Comparison of ENCODE assay signal across 13 cellular contexts in the genomic region with DNA sequence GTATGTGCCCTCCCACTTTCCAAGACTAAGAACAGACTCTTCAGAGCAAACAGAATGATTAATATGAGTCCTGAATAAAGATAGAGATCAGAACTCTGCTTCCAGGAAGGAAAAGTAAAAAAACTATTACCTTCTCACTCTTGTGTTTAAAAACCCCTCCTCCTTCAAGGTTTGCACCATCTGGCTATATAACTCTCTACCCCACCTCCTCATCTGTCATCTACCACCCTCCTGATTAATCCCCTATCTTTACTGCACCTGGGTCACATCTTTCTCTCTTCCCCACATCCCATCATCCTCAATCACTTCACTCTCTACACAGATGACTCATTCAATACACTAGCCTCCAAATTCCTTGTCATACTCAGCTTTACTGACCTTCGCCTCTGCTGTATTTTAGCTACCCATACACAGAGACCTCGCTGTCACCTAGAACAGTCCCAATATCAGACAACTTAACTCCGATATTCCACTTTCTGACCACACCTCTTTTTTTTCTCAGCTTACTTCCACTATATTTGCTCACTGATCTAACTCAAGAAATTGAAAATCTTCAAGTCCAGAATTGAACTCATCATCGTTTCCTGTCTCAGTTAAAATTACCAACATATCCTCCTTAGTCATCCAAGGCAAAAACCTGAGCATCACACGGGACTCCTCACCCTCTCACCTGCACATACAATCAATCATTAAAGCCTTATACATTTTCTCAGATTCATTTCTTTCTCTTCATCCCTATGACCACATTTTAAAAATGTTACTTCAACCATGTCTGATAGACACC. TPM values are rescaled to one million over a fixed set of nuclear protein-coding genes. Genes with fewer than 3 reads are reported as not detected.
DNase-seq lines count a peak whose midpoint lies in the region; ATAC-seq, FAIRE-seq and TF ChIP-seq lines count a peak whose summit lies in the region.
"Had no signal": no experiment of that assay in that cellular context is flagged by ENCODE, and none has a peak within 500 bp of the region (broad histone marks: within the 10 kb centered on the region; RNA-seq: fewer than 3 reads in every experiment).

No MANE protein-coding gene starts in this region.

- no peak for TF ChIP-seq EP300 in tibial nerve (IDR thresholded peaks at IDR 0.05)

- H3K9me3 ChIP-seq in PC-9 (ENCODE audit: insufficient read depth, low read depth) (no peaks in the 10 kb centered on the region), endothelial cell of umbilical vein (replicated peaks; ENCODE audit: control insufficient read depth, insufficient read depth, low read length) (no peaks in the 10 kb centered on the region), tibial nerve (no peaks in the 10 kb centered on the region)

- no peak overlapping the region for H3K9ac ChIP-seq in endothelial cell of umbilical vein (replicated peaks; ENCODE audit: extremely low read depth, insufficient read depth, low read length)
- H3K9ac ChIP-seq: neural progenitor cell had no signal

- H3K4me2 ChIP-seq in PC-9: peak overlapping the region; percentile 29
- no peak overlapping the region for H3K4me2 ChIP-seq in endothelial cell of umbilical vein (ENCODE audit: insufficient read depth, low read length)
- H3K4me2 ChIP-seq: neural progenitor cell had no signal

- H3K36me3 ChIP-seq in PC-9 (ENCODE audit: low read depth): no peaks in the 10 kb centered on the region
- H3K36me3 ChIP-seq in endothelial cell of umbilical vein (ENCODE audit: control insufficient read depth in 2 of 2, extremely low read depth in 1 of 2, insufficient read depth in 2 of 2, low read length in 2 of 2): no peaks in the 10 kb centered on the region
- no peaks in the 10 kb centered on the region for H3K36me3 ChIP-seq in tibial nerve
- H3K36me3 ChIP-seq: neural progenitor cell had no signal

- TF ChIP-seq POLR2A in endothelial cell of umbilical vein (IDR thresholded peaks at IDR 0.05; ENCODE audit: low read depth, low read length): no peak
- TF ChIP-seq POLR2A in tibial nerve (IDR thresholded peaks at IDR 0.05): no peak

- no peak overlapping the region for H3K27ac Mint-ChIP-seq in stimulated activated naive B cell treated with anti-CD40 and anti-IgM and Interleukin-4, amounts not matched to agents 10 μg/mL and 1 μg/mL and 100 μg/mL, for 72 hours
- H3K27ac Mint-ChIP-seq: activated T-cell treated with anti-CD3 and anti-CD28 coated beads, Interleukin-2, amount 50 U/mL, for 24 hours; CD4-positive, alpha-beta memory T cell; neural progenitor cell had no signal

- intact Hi-C loops in PC-9 (cut with micrococcal nuclease; ENCODE audit: unreplicated experiment) (loop anchor here (1.0 to 5.0 kb wide), 2 partner anchors 129 to 191 kb away; no protein-coding TSS in a partner anchor), endothelial cell of umbilical vein (cut with micrococcal nuclease) (no loop called here)

- ATAC-seq in stimulated activated naive B cell treated with anti-CD40 and anti-IgM and Interleukin-4, amounts not matched to agents 10 μg/mL and 1 μg/mL and 100 μg/mL, for 72 hours (replicated peaks): no peak
- ATAC-seq in GM18519 (IDR thresholded peaks at IDR 0.05; ENCODE audit: low FRiP score, unreplicated experiment): no peak

- TF ChIP-seq CTCF in GM12865 (IDR thresholded peaks at IDR 0.05; ENCODE audit: insufficient read depth, low read depth, low read length, missing control alignments) (no peak), PC-9 (conservative IDR thresholded peaks at IDR 0.05) (no peak), endothelial cell of umbilical vein (IDR thresholded peaks at IDR 0.05; ENCODE audit: extremely low read depth in 1 of 2, insufficient read depth in 1 of 2, low read depth in 1 of 2, low read length in 2 of 2) (no peak), tibial nerve (IDR thresholded peaks at IDR 0.05) (no peak)

- H3K27ac ChIP-seq in PC-9 (0 out of 2 replicates have a peak overlapping the region, but pooled peaks have one; percentile 2), endothelial cell of umbilical vein (ENCODE audit: insufficient read depth, low read depth, low read length) (no peak overlapping the region), tibial nerve (no peak overlapping the region)
- H3K27ac ChIP-seq: neural progenitor cell had no signal

- no peak overlapping the region for H2AFZ ChIP-seq in PC-9
- no peak overlapping the region for H2AFZ ChIP-seq in endothelial cell of umbilical vein (ENCODE audit: low read depth, low read length)
- H2AFZ ChIP-seq: neural progenitor cell had no signal

- WGBS in tibial nerve, 2 donors: 75 to 79% methylated on average over 5 of the region's 5 CpGs

- POLR2A ChIA-PET in PC-9 (lab: Charles Lee; ENCODE audit: unreplicated experiment) (interaction anchor here (0.5 kb wide), 1 partner anchor 133 kb away, joined by 3 read pairs; no protein-coding TSS in a partner anchor), endothelial cell of umbilical vein (lab: Charles Lee) (no interaction called here)

- H3K27me3 ChIP-seq in PC-9 (ENCODE audit: insufficient read depth, low read depth) (no peaks in the 10 kb centered on the region), endothelial cell of umbilical vein (ENCODE audit: control insufficient read depth in 2 of 2, insufficient read depth in 2 of 2, low read length in 2 of 2) (no peaks in the 10 kb centered on the region), tibial nerve (no peaks in the 10 kb centered on the region)
- H3K27me3 ChIP-seq: neural progenitor cell had no signal

- no peaks in the 10 kb centered on the region for H4K20me1 ChIP-seq in PC-9 (ENCODE audit: insufficient read depth)
- H4K20me1 ChIP-seq in endothelial cell of umbilical vein (replicated peaks; ENCODE audit: control insufficient read depth, extremely low read depth, insufficient read depth, low read length): no peaks in the 10 kb centered on the region

- dilution Hi-C loops in endothelial cell of umbilical vein (cut with MboI; ENCODE audit: extremely low pct_ligation_motif_present, low sequenced_read_pairs): no loop called here

- peak; percentile 55 for FAIRE-seq in endothelial cell of umbilical vein (lab: Jason Lieb, UNC)

- H3K9me2 ChIP-seq in PC-9 (ENCODE audit: insufficient read depth): no peaks in the 10 kb centered on the region

- peaks cover 36% of the 10 kb centered on the region for H3K79me2 ChIP-seq in PC-9 (ENCODE audit: low read depth)
- peaks cover 36% of the 10 kb centered on the region for H3K79me2 ChIP-seq in endothelial cell of umbilical vein (ENCODE audit: control insufficient read depth, insufficient read depth, low read length)

- H3K27me3 Mint-ChIP-seq in stimulated activated naive B cell treated with anti-CD40 and anti-IgM and Interleukin-4, amounts not matched to agents 10 μg/mL and 1 μg/mL and 100 μg/mL, for 72 hours: no peaks in the 10 kb centered on the region
- H3K27me3 Mint-ChIP-seq: activated T-cell treated with anti-CD3 and anti-CD28 coated beads, Interleukin-2, amount 50 U/mL, for 24 hours; CD4-positive, alpha-beta memory T cell had no signal

- peaks cover 1 to 4% of the 10 kb centered on the region in 2 donors for H3K36me3 Mint-ChIP-seq in stimulated activated naive B cell treated with anti-CD40 and anti-IgM and Interleukin-4, amounts not matched to agents 10 μg/mL and 1 μg/mL and 100 μg/mL, for 72 hours
- H3K36me3 Mint-ChIP-seq: neural progenitor cell had no signal

- H3K4me3 Mint-ChIP-seq in stimulated activated naive B cell treated with anti-CD40 and anti-IgM and Interleukin-4, amounts not matched to agents 10 μg/mL and 1 μg/mL and 100 μg/mL, for 72 hours: no peak overlapping the region
- H3K4me3 Mint-ChIP-seq: activated T-cell treated with anti-CD3 and anti-CD28 coated beads, Interleukin-2, amount 50 U/mL, for 24 hours; CD4-positive, alpha-beta memory T cell; neural progenitor cell had no signal

- H3K4me3 ChIP-seq in GM12865 (ENCODE audit: low read depth, low read length) (no peak overlapping the region), PC-9 (no peak overlapping the region), endothelial cell of umbilical vein (replicated peaks in 1 of 3; ENCODE audit: insufficient read depth in 1 of 3, low read depth in 1 of 3, low read length in 3 of 3) (no peak overlapping the region), tibial nerve (no peak overlapping the region)
- H3K4me3 ChIP-seq: neural progenitor cell had no signal

- DNase-seq in AG08396 (ENCODE audit: low spot score) (peak; percentile 25), GM12865 (ENCODE audit: low read depth) (peak; percentile 45), PC-9 (peak; percentile 22 to 55), endothelial cell of umbilical vein (ENCODE audit: low read depth, low spot score) (peak; percentile 21), tibial nerve (ENCODE audit: low spot score in 2 of 2) (no peak), hypothalamus (lab: John Stamatoyannopoulos, UW) (no peak)
- DNase-seq in stimulated activated naive B cell treated with anti-CD40 and anti-IgM and Interleukin-4, amounts not matched to agents 10 μg/mL and 1 μg/mL and 100 μg/mL, for 72 hours: no peak
- DNase-seq: activated T-cell treated with anti-CD3 and anti-CD28 coated beads, Interleukin-2, amount 50 U/mL, for 24 hours; caudate nucleus; CD4-positive, alpha-beta memory T cell; NCI-H1048 had no signal

- H3K9me1 ChIP-seq in endothelial cell of umbilical vein (replicated peaks; ENCODE audit: control insufficient read depth, extremely low read depth, insufficient read depth, low read length): peaks cover 5% of the 10 kb centered on the region

- no peaks in the 10 kb centered on the region for H3K9me3 Mint-ChIP-seq in stimulated activated naive B cell treated with anti-CD40 and anti-IgM and Interleukin-4, amounts not matched to agents 10 μg/mL and 1 μg/mL and 100 μg/mL, for 72 hours
- H3K9me3 Mint-ChIP-seq: activated T-cell treated with anti-CD3 and anti-CD28 coated beads, Interleukin-2, amount 50 U/mL, for 24 hours; CD4-positive, alpha-beta memory T cell; neural progenitor cell had no signal

- CTCF ChIA-PET in PC-9 (lab: Charles Lee) (interaction anchor here (0.7 to 1.0 kb wide), 2 partner anchors 235 to 1570 kb away, joined by 3 read pairs; no protein-coding TSS in a partner anchor), endothelial cell of umbilical vein (lab: Charles Lee) (interaction anchor here (1.6 to 1.8 kb wide), 2 partner anchors 214 to 215 kb away, joined by 6 to 7 read pairs; no protein-coding TSS in a partner anchor)

- H3F3A ChIP-seq in PC-9 (ENCODE audit: insufficient read depth, low read depth): peaks cover 30% of the 10 kb centered on the region

- peaks cover 15 to 16% of the 10 kb centered on the region in 2 donors for H3K4me1 Mint-ChIP-seq in stimulated activated naive B cell treated with anti-CD40 and anti-IgM and Interleukin-4, amounts not matched to agents 10 μg/mL and 1 μg/mL and 100 μg/mL, for 72 hours

- BruUV-seq in PC-9 (replicated peaks; lab: Mats Ljungman, UMichigan) (no TSS peak), endothelial cell of umbilical vein (replicated peaks; lab: Mats Ljungman, UMichigan) (no TSS peak)

- peaks cover 41% of the 10 kb centered on the region for H3K4me1 ChIP-seq in PC-9 (replicated peaks; ENCODE audit: insufficient read depth)
- H3K4me1 ChIP-seq in endothelial cell of umbilical vein (ENCODE audit: control insufficient read depth, extremely low read depth, insufficient read depth, low read length): peaks cover 42% of the 10 kb centered on the region
- H3K4me1 ChIP-seq in tibial nerve: peaks cover 0 to 49% (median 11%) of the 10 kb centered on the region in 4 donors

RNA-seq across cellular contexts. Expression of gene SCMH1, which starts 3.6 kb away (rescaled TPM):
- total RNA-seq in PC-9 (2021): 35.4 and 39.5 TPM in 2 replicates
- total RNA-seq in endothelial cell of umbilical vein: 39.9 and 40.0 TPM in 2 replicates
- 40.7 and 59.4 TPM in 2 replicates for polyA plus RNA-seq in endothelial cell of umbilical vein
- 31.3 and 35.2 TPM in 2 replicates for polyA plus RNA-seq in endothelial cell of umbilical vein (2011; cell fraction: cytosol; rRNA removed)
- 99.0 and 117 TPM in 2 replicates for polyA plus RNA-seq in endothelial cell of umbilical vein (2011; cell fraction: nucleus; rRNA removed)
- polyA plus RNA-seq in endothelial cell of umbilical vein (2012): 22.4 and 22.8 TPM in 2 replicates
- polyA minus RNA-seq in endothelial cell of umbilical vein: 87.5 and 93.7 TPM in 2 replicates
- polyA minus RNA-seq in endothelial cell of umbilical vein (2011; cell fraction: cytosol; rRNA and poly(A)+ RNA removed): 14.0 TPM
- 53.4 and 73.0 TPM in 2 replicates for polyA minus RNA-seq in endothelial cell of umbilical vein (2011; cell fraction: nucleus; rRNA and poly(A)+ RNA removed)
- total RNA-seq in tibial nerve: 10 to 100 TPM; 30.6 to 72.9 (median 36.3) TPM

Comparison
In these comparisons a context has a peak if more than half of its experiments do, and no peak if none do; other contexts are left out.
1. DNase-seq: peak in AG08396 (single experiment), GM12865 (single experiment), PC-9 (2 of 2) and endothelial cell of umbilical vein (single experiment); none in stimulated activated naive B cell treated with anti-CD40 and anti-IgM and Interleukin-4, amounts not matched to agents 10 μg/mL and 1 μg/mL and 100 μg/mL, for 72 hours (single experiment), tibial nerve (0 of 2) and hypothalamus (0 of 51).